ENCODE assay signal across 2 cellular contexts in the genomic region with DNA sequence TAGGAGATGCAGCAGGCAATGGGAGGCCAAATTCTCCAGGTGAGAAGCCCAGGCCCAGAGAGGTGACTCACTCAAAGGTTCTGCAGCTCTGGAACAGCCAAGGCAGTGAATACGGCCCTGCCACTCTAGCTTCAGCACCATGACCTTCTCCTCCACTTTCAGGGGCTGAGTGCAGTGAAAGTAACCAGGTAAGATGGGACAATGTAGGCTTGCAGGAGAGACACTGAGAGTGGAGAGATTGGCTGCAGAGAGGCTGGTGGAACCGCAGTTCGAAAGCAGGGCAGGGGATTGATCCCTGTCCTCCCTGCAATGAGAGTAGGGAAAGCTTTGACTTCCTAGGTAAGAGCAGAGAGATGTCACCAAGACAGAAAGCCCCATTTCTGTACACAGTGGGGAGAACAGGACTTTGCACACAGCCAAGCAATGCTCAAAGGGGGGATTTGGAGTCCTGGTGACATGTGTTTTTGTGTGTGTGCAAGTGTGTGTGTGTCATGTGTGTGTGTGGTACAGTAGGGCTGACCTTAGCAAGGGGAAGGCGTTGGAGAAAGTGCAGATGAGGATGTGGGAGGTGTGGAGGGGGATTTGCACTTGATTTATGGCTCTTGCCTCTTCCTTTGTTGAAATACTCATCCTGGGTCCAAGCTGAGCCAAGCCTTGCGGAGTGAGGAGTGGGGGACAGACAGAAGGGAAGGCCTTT.
TF ChIP-seq lines count a peak whose summit lies in the region.

No MANE protein-coding gene starts in this region.

TF ChIP-seq in H1, 55 proteins besides CTCF, POLR2A, EP300 and RAD21:
- TF ChIP-seq NRF1 (IDR thresholded peaks at IDR 0.05; ENCODE audit: low read depth, low read length) (no peak), JUND (IDR thresholded peaks at IDR 0.05; ENCODE audit: low read length) (no peak), GABPA (IDR thresholded peaks at IDR 0.05; ENCODE audit: borderline replicate concordance, insufficient read depth, low read length) (no peak), TCF12 (IDR thresholded peaks at IDR 0.05; ENCODE audit: low read depth, low read length) (no peak), TBP (IDR thresholded peaks at IDR 0.05; ENCODE audit: low read depth, low read length) (no peak), ASH2L (IDR thresholded peaks at IDR 0.05; ENCODE audit: low read length) (no peak), KDM5A (IDR thresholded peaks at IDR 0.05; ENCODE audit: low read length) (no peak), RFX5 (IDR thresholded peaks at IDR 0.05; ENCODE audit: borderline replicate concordance, low read depth, low read length) (no peak), BCL11A (IDR thresholded peaks at IDR 0.05; ENCODE audit: low read depth in 2 of 2, low read length in 2 of 2) (no peak), HDAC2 (IDR thresholded peaks at IDR 0.05; ENCODE audit: borderline replicate concordance in 1 of 2, low read depth in 2 of 2, low read length in 2 of 2) (no peak), FOSL1 (IDR thresholded peaks at IDR 0.05; ENCODE audit: insufficient read depth, low read depth, low read length) (no peak), CBX5 (IDR thresholded peaks at IDR 0.05; ENCODE audit: low read depth, low read length) (no peak), POLR2AphosphoS5 (IDR thresholded peaks at IDR 0.05; ENCODE audit: low read depth, low read length) (no peak)
- TF ChIP-seq, protein P1, sequence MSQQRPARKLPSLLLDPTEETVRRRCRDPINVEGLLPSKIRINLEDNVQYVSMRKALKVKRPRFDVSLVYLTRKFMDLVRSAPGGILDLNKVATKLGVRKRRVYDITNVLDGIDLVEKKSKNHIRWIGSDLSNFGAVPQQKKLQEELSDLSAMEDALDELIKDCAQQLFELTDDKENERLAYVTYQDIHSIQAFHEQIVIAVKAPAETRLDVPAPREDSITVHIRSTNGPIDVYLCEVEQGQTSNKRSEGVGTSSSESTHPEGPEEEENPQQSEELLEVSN (IDR thresholded peaks at IDR 0.05), result no peak
- TF ChIP-seq, protein P2, sequence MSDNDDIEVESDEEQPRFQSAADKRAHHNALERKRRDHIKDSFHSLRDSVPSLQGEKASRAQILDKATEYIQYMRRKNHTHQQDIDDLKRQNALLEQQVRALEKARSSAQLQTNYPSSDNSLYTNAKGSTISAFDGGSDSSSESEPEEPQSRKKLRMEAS (IDR thresholded peaks at IDR 0.05), result no peak

TF ChIP-seq in HEK293T, 16 proteins besides CTCF, POLR2A, EP300 and RAD21:
- TF ChIP-seq ELF4 (IDR thresholded peaks at IDR 0.05), result no peak
- TF ChIP-seq ARNT (IDR thresholded peaks at IDR 0.05), result no peak
- no peak for TF ChIP-seq FOXK2 (IDR thresholded peaks at IDR 0.05)
- TF ChIP-seq FOXM1 (IDR thresholded peaks at IDR 0.05; ENCODE audit: borderline replicate concordance), result no peak
- TF ChIP-seq TARDBP (IDR thresholded peaks at IDR 0.05), result no peak
- no peak for TF ChIP-seq NFRKB (IDR thresholded peaks at IDR 0.05)
- no peak for TF ChIP-seq FOXA1 (IDR thresholded peaks at IDR 0.05)
- no peak for TF ChIP-seq ZNF384 (IDR thresholded peaks at IDR 0.05)
TF ChIP-seq in HEK293T: peak in this region for 0.
